ENCODE assay signal across 10 cellular contexts in genomic region chr12:118374126-118374725, GRCh38. TPM values are rescaled to one million over a fixed set of nuclear protein-coding genes. Genes with fewer than 3 reads are reported as not detected.
DNase-seq lines count a peak whose midpoint lies in the region; ATAC-seq and TF ChIP-seq lines count a peak whose summit lies in the region.
"Had no signal": no experiment of that assay in that cellular context is flagged by ENCODE, and none has a peak within 500 bp of the region (broad histone marks: within the 10 kb centered on the region; RNA-seq: fewer than 3 reads in every experiment).

No MANE protein-coding gene starts in this region.

- H3K79me1 ChIP-seq in mesenchymal stem cell (replicated peaks; ENCODE audit: low read length, poor library complexity, severe bottlenecking), result peaks cover 22% of the 10 kb centered on the region

- H3K4me1 Mint-ChIP-seq in activated T-helper 2 cell treated with anti-CD3 and anti-CD28 coated beads, Interferon-gamma antibody, Interleukin-2, Interleukin-4, amounts not matched to agents 10 μg/mL and 5 μg/mL and 100 μg/mL, durations not matched to agents 14 hours and 24 hours and 36 hours (ENCODE audit: low read depth), result peaks cover 47% of the 10 kb centered on the region

- peak overlapping the region; percentile 98 for H3K9ac ChIP-seq in mesenchymal stem cell (ENCODE audit: low read length)

- H2AK5ac ChIP-seq in mesenchymal stem cell (ENCODE audit: low read length, severe bottlenecking), result no peak overlapping the region

- H2BK120ac ChIP-seq in mesenchymal stem cell (ENCODE audit: low read depth, low read length), result no peak overlapping the region

- H3K4me2 ChIP-seq in mesenchymal stem cell (ENCODE audit: low read length, poor library complexity, severe bottlenecking), result no peak overlapping the region

- no peak overlapping the region for H3K23ac ChIP-seq in mesenchymal stem cell (ENCODE audit: low read length in 2 of 2)

- DNase-seq in left ventricle myocardium inferior, result no peak
- DNase-seq in right atrium auricular region (ENCODE audit: low spot score), result no peak
- no peak for DNase-seq in activated T-helper 2 cell treated with anti-CD3 and anti-CD28 coated beads, Interferon-gamma antibody, Interleukin-2, Interleukin-4, amounts not matched to agents 10 μg/mL and 5 μg/mL and 100 μg/mL, durations not matched to agents 14 hours and 24 hours and 36 hours (ENCODE audit: low spot score)
- no peak for DNase-seq in mesenchymal stem cell
- DNase-seq in vagina (ENCODE audit: extremely low spot score in 2 of 2), result no peak
- DNase-seq: activated gamma-delta T cell treated with Interleukin-2 at 50 U/mL for 16 hours, MV-4-11 had no signal

- no peak overlapping the region for H2AFZ ChIP-seq in mesenchymal stem cell (ENCODE audit: low read depth, low read length)

- no peak overlapping the region for H2BK15ac ChIP-seq in mesenchymal stem cell (ENCODE audit: low read depth, poor library complexity, severe bottlenecking)

- H3K36me3 ChIP-seq in left ventricle myocardium inferior (peaks cover under 1% of the 10 kb centered on the region), right atrium auricular region (peaks cover 2% of the 10 kb centered on the region), mesenchymal stem cell (ENCODE audit: control insufficient read depth in 1 of 2, insufficient read depth in 2 of 2, low read depth in 1 of 2, low read length in 2 of 2) (peaks cover under 1 to 5% of the 10 kb centered on the region in 2 experiments), vagina (no peaks in the 10 kb centered on the region)

- H2BK12ac ChIP-seq in mesenchymal stem cell (ENCODE audit: low read length in 2 of 2), result peak overlapping the region in 1 of 2 experiments; percentile 21

- no peak overlapping the region for H3K4ac ChIP-seq in mesenchymal stem cell (ENCODE audit: low read depth in 1 of 2, low read length in 2 of 2)

- no peak overlapping the region for H3K27ac Mint-ChIP-seq in activated T-helper 2 cell treated with anti-CD3 and anti-CD28 coated beads, Interferon-gamma antibody, Interleukin-2, Interleukin-4, amounts not matched to agents 10 μg/mL and 5 μg/mL and 100 μg/mL, durations not matched to agents 14 hours and 24 hours and 36 hours

- H3K4me1 ChIP-seq in left ventricle myocardium inferior (peaks cover 81% of the 10 kb centered on the region), right atrium auricular region (peaks cover 0 to 68% of the 10 kb centered on the region in 2 donors), mesenchymal stem cell (ENCODE audit: control insufficient read depth, insufficient read depth, low read depth, low read length) (peaks cover 2% of the 10 kb centered on the region), vagina (peaks cover 55% of the 10 kb centered on the region)

- no peaks in the 10 kb centered on the region for H3K9me3 Mint-ChIP-seq in activated T-helper 2 cell treated with anti-CD3 and anti-CD28 coated beads, Interferon-gamma antibody, Interleukin-2, Interleukin-4, amounts not matched to agents 10 μg/mL and 5 μg/mL and 100 μg/mL, durations not matched to agents 14 hours and 24 hours and 36 hours

- ATAC-seq in GM19395 (IDR thresholded peaks at IDR 0.05; ENCODE audit: unreplicated experiment) (no peak), GM21717 (IDR thresholded peaks at IDR 0.05; ENCODE audit: unreplicated experiment) (no peak), HG03354 (IDR thresholded peaks at IDR 0.05; ENCODE audit: poor library complexity, severe bottlenecking, unreplicated experiment) (no peak)

- peak overlapping the region; percentile 98 for H3K4me3 ChIP-seq in left ventricle myocardium inferior
- no peak overlapping the region for H3K4me3 ChIP-seq in right atrium auricular region
- H3K4me3 ChIP-seq in mesenchymal stem cell (ENCODE audit: insufficient read depth in 1 of 2, low read depth in 1 of 2, low read length in 2 of 2), result peak overlapping the region in 1 of 2 experiments; percentile 99
- no peak overlapping the region for H3K4me3 ChIP-seq in vagina

- no peak overlapping the region for H3K18ac ChIP-seq in mesenchymal stem cell (ENCODE audit: low read depth in 1 of 2, low read length in 2 of 2)

- peaks cover 6% of the 10 kb centered on the region for H3K36me3 Mint-ChIP-seq in activated T-helper 2 cell treated with anti-CD3 and anti-CD28 coated beads, Interferon-gamma antibody, Interleukin-2, Interleukin-4, amounts not matched to agents 10 μg/mL and 5 μg/mL and 100 μg/mL, durations not matched to agents 14 hours and 24 hours and 36 hours (ENCODE audit: low read depth)

- no peak overlapping the region for H4K8ac ChIP-seq in mesenchymal stem cell (ENCODE audit: low read length)

- no peaks in the 10 kb centered on the region for H3K27me3 ChIP-seq in left ventricle myocardium inferior (ENCODE audit: low read depth)
- no peaks in the 10 kb centered on the region for H3K27me3 ChIP-seq in right atrium auricular region
- H3K27me3 ChIP-seq in mesenchymal stem cell (ENCODE audit: control insufficient read depth in 1 of 2, insufficient read depth in 1 of 2, low read length in 2 of 2), result no peaks in the 10 kb centered on the region
- no peaks in the 10 kb centered on the region for H3K27me3 ChIP-seq in vagina

- peaks cover 15% of the 10 kb centered on the region for H3K27me3 Mint-ChIP-seq in activated T-helper 2 cell treated with anti-CD3 and anti-CD28 coated beads, Interferon-gamma antibody, Interleukin-2, Interleukin-4, amounts not matched to agents 10 μg/mL and 5 μg/mL and 100 μg/mL, durations not matched to agents 14 hours and 24 hours and 36 hours (ENCODE audit: low read depth)

- H3K14ac ChIP-seq in mesenchymal stem cell (ENCODE audit: low read length in 2 of 2), result no peak overlapping the region

- H3K9me3 ChIP-seq in left ventricle myocardium inferior (replicated peaks) (no peaks in the 10 kb centered on the region), right atrium auricular region (no peaks in the 10 kb centered on the region), mesenchymal stem cell (ENCODE audit: control insufficient read depth, low read length) (no peaks in the 10 kb centered on the region), vagina (no peaks in the 10 kb centered on the region)

- no peak for TF ChIP-seq CTCF in left ventricle myocardium inferior (IDR thresholded peaks at IDR 0.05; ENCODE audit: borderline replicate concordance)
- TF ChIP-seq CTCF in right atrium auricular region (IDR thresholded peaks at IDR 0.05), result no peak
- TF ChIP-seq CTCF in vagina (IDR thresholded peaks at IDR 0.05), result no peak

- H3K4me3 Mint-ChIP-seq in activated T-helper 2 cell treated with anti-CD3 and anti-CD28 coated beads, Interferon-gamma antibody, Interleukin-2, Interleukin-4, amounts not matched to agents 10 μg/mL and 5 μg/mL and 100 μg/mL, durations not matched to agents 14 hours and 24 hours and 36 hours (ENCODE audit: low read depth), result peak overlapping the region; percentile 89

- H4K91ac ChIP-seq in mesenchymal stem cell (ENCODE audit: low read length), result no peak overlapping the region

- H3K27ac ChIP-seq in left ventricle myocardium inferior (replicated peaks) (peak overlapping the region; percentile 95), right atrium auricular region (peak overlapping the region in 1 of 2 donors; percentile 87), mesenchymal stem cell (ENCODE audit: low read length, poor library complexity, severe bottlenecking) (no peak overlapping the region), vagina (peak overlapping the region; percentile 84)

- H2BK5ac ChIP-seq in mesenchymal stem cell (ENCODE audit: low read depth, low read length, poor library complexity, severe bottlenecking), result no peak overlapping the region

- intact Hi-C loops in left ventricle myocardium inferior (cut with micrococcal nuclease) (loop anchor here (5.0 kb wide), 1 partner anchor 187 kb away; no protein-coding TSS in a partner anchor), vagina (cut with DNase I) (loop anchor here (5.0 kb wide), 1 partner anchor 312 kb away; the partner anchor contains the start of gene WSB2)
- intact Hi-C loops in activated T-helper 2 cell treated with anti-CD3 and anti-CD28 coated beads, Interferon-gamma antibody, Interleukin-2, Interleukin-4, amounts not matched to agents 10 μg/mL and 5 μg/mL and 100 μg/mL, durations not matched to agents 14 hours and 24 hours and 36 hours (cut with micrococcal nuclease), result loop anchor here (10.0 kb wide), 1 partner anchor 1291 kb away; the partner anchor contains the start of gene PRKAB1

- WGBS in mesenchymal stem cell, result 90% methylated on average over 11 of the region's 14 CpGs

- TF ChIP-seq POLR2A in vagina (IDR thresholded peaks at IDR 0.05), result no peak

RNA-seq across cellular contexts. Expression of gene TAOK3, which starts 1.5 kb away (rescaled TPM):
- total RNA-seq in left ventricle myocardium inferior (21.4 TPM), right atrium auricular region (10 to 100 TPM; 18.1 to 21.1 TPM), vagina (41.0 TPM)
- 52.4 and 57.0 TPM in 2 replicates for total RNA-seq in activated T-helper 2 cell treated with anti-CD3 and anti-CD28 coated beads, Interferon-gamma antibody, Interleukin-2, Interleukin-4, amounts not matched to agents 10 μg/mL and 5 μg/mL and 100 μg/mL, durations not matched to agents 14 hours and 24 hours and 36 hours
- 31.9 TPM for polyA plus RNA-seq in mesenchymal stem cell (2013, experiment 1 of 2)
- 31.5 TPM for polyA plus RNA-seq in mesenchymal stem cell (2013, experiment 2 of 2)

RNA-seq across cellular contexts. Expression of gene SUDS3, which starts 2.1 kb away (rescaled TPM):
- total RNA-seq in left ventricle myocardium inferior (20.4 TPM), right atrium auricular region (10 to 100 TPM; 19.1 to 30.2 TPM), vagina (26.3 TPM)
- 23.5 and 23.7 TPM in 2 replicates for total RNA-seq in activated T-helper 2 cell treated with anti-CD3 and anti-CD28 coated beads, Interferon-gamma antibody, Interleukin-2, Interleukin-4, amounts not matched to agents 10 μg/mL and 5 μg/mL and 100 μg/mL, durations not matched to agents 14 hours and 24 hours and 36 hours
- polyA plus RNA-seq in mesenchymal stem cell (2013, experiment 1 of 2), result 19.3 TPM
- polyA plus RNA-seq in mesenchymal stem cell (2013, experiment 2 of 2), result 19.4 TPM
